ENCODE assay signal across 8 cellular contexts in genomic region chr15:24956131-24956838, GRCh38. TPM values are rescaled to one million over a fixed set of nuclear protein-coding genes. Genes with fewer than 3 reads are reported as not detected.
DNase-seq lines count a peak whose midpoint lies in the region; ATAC-seq and TF ChIP-seq lines count a peak whose summit lies in the region.

No MANE protein-coding gene starts in this region.

- H3K36me3 Mint-ChIP-seq in neural crest cell (ENCODE audit: low read depth), result peaks cover 2% of the 10 kb centered on the region

- peak in 13 of 14 donors; percentile 11 to 83 (median 66) for DNase-seq in C1 segment of cervical spinal cord (lab: John Stamatoyannopoulos, UW)
- DNase-seq in activated effector memory CD4-positive, alpha-beta T cell treated with anti-CD3 and anti-CD28 coated beads, Interleukin-2, amount 50 U/mL, for 16 hours, result peak; percentile 91
- peak; percentile 39 for DNase-seq in fibroblast of the conjunctiva (ENCODE audit: low read depth)
- DNase-seq in neural crest cell (ENCODE audit: low read depth, low spot score), result peak; percentile 59

- no peaks in the 10 kb centered on the region for H3K9me3 ChIP-seq in stomach smooth muscle (ENCODE audit: control insufficient read depth in 2 of 2, low read length in 2 of 2)

- H3K27ac Mint-ChIP-seq in neural crest cell (ENCODE audit: unreplicated experiment), result peak overlapping the region; percentile 96

- H3K4me1 ChIP-seq in stomach smooth muscle (ENCODE audit: control insufficient read depth, insufficient read depth, low read length), result no peaks in the 10 kb centered on the region

- H3K4me1 Mint-ChIP-seq in neural crest cell, result peaks cover 20% of the 10 kb centered on the region

- no peaks in the 10 kb centered on the region for H3K27me3 ChIP-seq in stomach smooth muscle (ENCODE audit: control insufficient read depth in 1 of 2, insufficient read depth in 2 of 2, low read length in 2 of 2)

- TF ChIP-seq CTCF in neural crest cell (conservative IDR thresholded peaks at IDR 0.05), result no peak

- peak overlapping the region; percentile 87 to 91 for H3K4me3 ChIP-seq in stomach smooth muscle (ENCODE audit: low read length in 2 of 2)

- peak overlapping the region; percentile 93 for H3K4me3 Mint-ChIP-seq in neural crest cell

- no peaks in the 10 kb centered on the region for H3K36me3 ChIP-seq in stomach smooth muscle (ENCODE audit: control insufficient read depth in 2 of 2, insufficient read depth in 2 of 2, low read length in 2 of 2)

- ATAC-seq in GM19372 (IDR thresholded peaks at IDR 0.05; ENCODE audit: low read depth, unreplicated experiment) (peak; percentile 71), HG03565 (IDR thresholded peaks at IDR 0.05; ENCODE audit: unreplicated experiment) (peak; percentile 58)

- no peaks in the 10 kb centered on the region for H3K27me3 Mint-ChIP-seq in neural crest cell (ENCODE audit: low read depth)

- peak overlapping the region; percentile 87 for H3K27ac ChIP-seq in stomach smooth muscle (ENCODE audit: low read length)

- no peaks in the 10 kb centered on the region for H3K9me3 Mint-ChIP-seq in neural crest cell

- H3K9ac ChIP-seq in stomach smooth muscle (ENCODE audit: low read length in 2 of 2), result peak overlapping the region; percentile 73 to 85

TF ChIP-seq in PFSK-1, 5 proteins besides CTCF, POLR2A, EP300 and RAD21:
- TF ChIP-seq FOXP2 (optimal IDR thresholded peaks at IDR 0.05; ENCODE audit: borderline replicate concordance, extremely low read depth, extremely low read length, insufficient read depth) (no peak), SIN3A (IDR thresholded peaks at IDR 0.05; ENCODE audit: borderline replicate concordance, insufficient read depth, low read length) (no peak), POLR2AphosphoS5 (IDR thresholded peaks at IDR 0.05; ENCODE audit: low read depth, low read length) (peak; percentile 52), TAF1 (IDR thresholded peaks at IDR 0.05; ENCODE audit: borderline replicate concordance, insufficient read depth, low read length) (peak; percentile 27; the same call in 1 of the 2 replicates)
- TF ChIP-seq, protein P1, sequence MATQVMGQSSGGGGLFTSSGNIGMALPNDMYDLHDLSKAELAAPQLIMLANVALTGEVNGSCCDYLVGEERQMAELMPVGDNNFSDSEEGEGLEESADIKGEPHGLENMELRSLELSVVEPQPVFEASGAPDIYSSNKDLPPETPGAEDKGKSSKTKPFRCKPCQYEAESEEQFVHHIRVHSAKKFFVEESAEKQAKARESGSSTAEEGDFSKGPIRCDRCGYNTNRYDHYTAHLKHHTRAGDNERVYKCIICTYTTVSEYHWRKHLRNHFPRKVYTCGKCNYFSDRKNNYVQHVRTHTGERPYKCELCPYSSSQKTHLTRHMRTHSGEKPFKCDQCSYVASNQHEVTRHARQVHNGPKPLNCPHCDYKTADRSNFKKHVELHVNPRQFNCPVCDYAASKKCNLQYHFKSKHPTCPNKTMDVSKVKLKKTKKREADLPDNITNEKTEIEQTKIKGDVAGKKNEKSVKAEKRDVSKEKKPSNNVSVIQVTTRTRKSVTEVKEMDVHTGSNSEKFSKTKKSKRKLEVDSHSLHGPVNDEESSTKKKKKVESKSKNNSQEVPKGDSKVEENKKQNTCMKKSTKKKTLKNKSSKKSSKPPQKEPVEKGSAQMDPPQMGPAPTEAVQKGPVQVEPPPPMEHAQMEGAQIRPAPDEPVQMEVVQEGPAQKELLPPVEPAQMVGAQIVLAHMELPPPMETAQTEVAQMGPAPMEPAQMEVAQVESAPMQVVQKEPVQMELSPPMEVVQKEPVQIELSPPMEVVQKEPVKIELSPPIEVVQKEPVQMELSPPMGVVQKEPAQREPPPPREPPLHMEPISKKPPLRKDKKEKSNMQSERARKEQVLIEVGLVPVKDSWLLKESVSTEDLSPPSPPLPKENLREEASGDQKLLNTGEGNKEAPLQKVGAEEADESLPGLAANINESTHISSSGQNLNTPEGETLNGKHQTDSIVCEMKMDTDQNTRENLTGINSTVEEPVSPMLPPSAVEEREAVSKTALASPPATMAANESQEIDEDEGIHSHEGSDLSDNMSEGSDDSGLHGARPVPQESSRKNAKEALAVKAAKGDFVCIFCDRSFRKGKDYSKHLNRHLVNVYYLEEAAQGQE (IDR thresholded peaks at IDR 0.05; ENCODE audit: insufficient read depth in 1 of 2, low read depth in 2 of 2, low read length in 2 of 2), result no peak
TF ChIP-seq in PFSK-1: peak in this region for 2.

RNA-seq across cellular contexts. Expression of gene SNRPN, which starts 1.5 kb away (rescaled TPM):
- polyA plus RNA-seq in PFSK-1 (2012; ENCODE audit: insufficient read length, low read depth), result 170 TPM
- 125 and 126 TPM in 2 replicates for total RNA-seq in neural crest cell

RNA-seq across cellular contexts. Expression of gene SNURF, which starts 1.5 kb away (rescaled TPM):
- polyA plus RNA-seq in PFSK-1 (2012; ENCODE audit: insufficient read length, low read depth), result 97.6 TPM
- 12.1 and 14.0 TPM in 2 replicates for total RNA-seq in neural crest cell

Comparison
In these comparisons a context has a peak if more than half of its experiments do, and no peak if none do; other contexts are left out.
1. Peak in every context shown above with its lines: DNase-seq, ATAC-seq, H3K4me3 ChIP-seq and H3K27ac ChIP-seq.
2. DNase-seq: peak in every context shown above with its lines; median percentile 91 in activated effector memory CD4-positive, alpha-beta T cell treated with anti-CD3 and anti-CD28 coated beads, Interleukin-2, amount 50 U/mL, for 16 hours; 66 in C1 segment of cervical spinal cord; 59 in neural crest cell; 39 in fibroblast of the conjunctiva.